ENCODE assay signal across 14 cellular contexts in genomic region chr20:64100946-64101688, GRCh38. TPM values are rescaled to one million over a fixed set of nuclear protein-coding genes. Genes with fewer than 3 reads are reported as not detected.
DNase-seq lines count a peak whose midpoint lies in the region; ATAC-seq and TF ChIP-seq lines count a peak whose summit lies in the region.
"Had no signal": no experiment of that assay in that cellular context is flagged by ENCODE, and none has a peak within 500 bp of the region (broad histone marks: within the 10 kb centered on the region; RNA-seq: fewer than 3 reads in every experiment).

No MANE protein-coding gene starts in this region.

- H3K9me3 Mint-ChIP-seq in activated naive CD4-positive, alpha-beta T cell treated with anti-CD3 and anti-CD28 coated beads for 36 hours = peaks cover 2% of the 10 kb centered on the region
- H3K9me3 Mint-ChIP-seq in IgD-negative memory B cell = peaks cover 0 to 2% (median 0%) of the 10 kb centered on the region in 3 donors
- peaks cover 5% of the 10 kb centered on the region for H3K9me3 Mint-ChIP-seq in glutamatergic neuron (ENCODE audit: unreplicated experiment)
- H3K9me3 Mint-ChIP-seq in stimulated activated naive B cell treated with anti-CD40 and anti-IgM and Interleukin-4, amounts not matched to agents 10 μg/mL and 1 μg/mL and 100 μg/mL, for 72 hours = peaks cover 2 to 5% of the 10 kb centered on the region in 2 donors

- no peak for ATAC-seq in stimulated activated naive B cell treated with anti-CD40 and anti-IgM and Interleukin-4, amounts not matched to agents 10 μg/mL and 1 μg/mL and 100 μg/mL, for 72 hours (replicated peaks)
- no peak for ATAC-seq in GM18873 (IDR thresholded peaks at IDR 0.05; ENCODE audit: low FRiP score, unreplicated experiment)

- intact Hi-C loops in activated naive CD4-positive, alpha-beta T cell treated with anti-CD3 and anti-CD28 coated beads for 36 hours (cut with micrococcal nuclease) = no loop called here

- H3K27me3 Mint-ChIP-seq in activated naive CD4-positive, alpha-beta T cell treated with anti-CD3 and anti-CD28 coated beads for 36 hours (ENCODE audit: low read depth) = peaks cover 16% of the 10 kb centered on the region
- H3K27me3 Mint-ChIP-seq in IgD-negative memory B cell (peaks cover 3% of the 10 kb centered on the region), glutamatergic neuron (ENCODE audit: unreplicated experiment) (peaks cover 20% of the 10 kb centered on the region)
- H3K27me3 Mint-ChIP-seq in stimulated activated naive B cell treated with anti-CD40 and anti-IgM and Interleukin-4, amounts not matched to agents 10 μg/mL and 1 μg/mL and 100 μg/mL, for 72 hours = peaks cover 17 to 32% of the 10 kb centered on the region in 2 donors

- no peak overlapping the region for H3K27ac Mint-ChIP-seq in activated naive CD4-positive, alpha-beta T cell treated with anti-CD3 and anti-CD28 coated beads for 36 hours
- H3K27ac Mint-ChIP-seq in IgD-negative memory B cell (peak overlapping the region; percentile 84 to 97 (median 93)), glutamatergic neuron (ENCODE audit: unreplicated experiment) (no peak overlapping the region)
- H3K27ac Mint-ChIP-seq in stimulated activated naive B cell treated with anti-CD40 and anti-IgM and Interleukin-4, amounts not matched to agents 10 μg/mL and 1 μg/mL and 100 μg/mL, for 72 hours = peak overlapping the region; percentile 70
- H3K27ac Mint-ChIP-seq: activated CD4-positive, alpha-beta T cell treated with anti-CD3 and anti-CD28 coated beads, Interleukin-2, amount 10 ng/mL, durations not matched to agents 7 days and 5 days had no signal

- peaks cover 12% of the 10 kb centered on the region for H3K4me1 Mint-ChIP-seq in activated naive CD4-positive, alpha-beta T cell treated with anti-CD3 and anti-CD28 coated beads for 36 hours (ENCODE audit: low read depth)
- H3K4me1 Mint-ChIP-seq in IgD-negative memory B cell (peaks cover 8 to 27% (median 24%) of the 10 kb centered on the region in 3 donors), glutamatergic neuron (ENCODE audit: low read depth, unreplicated experiment) (peaks cover 3% of the 10 kb centered on the region)
- H3K4me1 Mint-ChIP-seq in stimulated activated naive B cell treated with anti-CD40 and anti-IgM and Interleukin-4, amounts not matched to agents 10 μg/mL and 1 μg/mL and 100 μg/mL, for 72 hours = peaks cover 18 to 31% of the 10 kb centered on the region in 2 donors

- peaks cover 2% of the 10 kb centered on the region for H3K36me3 Mint-ChIP-seq in activated naive CD4-positive, alpha-beta T cell treated with anti-CD3 and anti-CD28 coated beads for 36 hours (ENCODE audit: low read depth)
- H3K36me3 Mint-ChIP-seq in IgD-negative memory B cell (peaks cover 3% of the 10 kb centered on the region), glutamatergic neuron (ENCODE audit: unreplicated experiment) (peaks cover 5% of the 10 kb centered on the region)
- peaks cover 7% of the 10 kb centered on the region in 2 donors for H3K36me3 Mint-ChIP-seq in stimulated activated naive B cell treated with anti-CD40 and anti-IgM and Interleukin-4, amounts not matched to agents 10 μg/mL and 1 μg/mL and 100 μg/mL, for 72 hours

- peak; percentile 1 for DNase-seq in activated naive CD4-positive, alpha-beta T cell treated with anti-CD3 and anti-CD28 coated beads for 36 hours
- DNase-seq in activated naive CD4-positive, alpha-beta T cell (lab: John Stamatoyannopoulos, UW) = no peak
- DNase-seq in glutamatergic neuron (peak; percentile 2), DMS153 (lab: John Stamatoyannopoulos, UW) (no peak), hypothalamus (lab: John Stamatoyannopoulos, UW) (no peak)
- DNase-seq in stimulated activated naive B cell treated with anti-CD40 and anti-IgM and Interleukin-4, amounts not matched to agents 10 μg/mL and 1 μg/mL and 100 μg/mL, for 72 hours = no peak

- H3K4me3 Mint-ChIP-seq in activated naive CD4-positive, alpha-beta T cell treated with anti-CD3 and anti-CD28 coated beads for 36 hours = no peak overlapping the region
- H3K4me3 Mint-ChIP-seq in IgD-negative memory B cell = peak overlapping the region; percentile 30 to 90 (median 74)
- peak overlapping the region; percentile 67 for H3K4me3 Mint-ChIP-seq in glutamatergic neuron (ENCODE audit: unreplicated experiment)
- H3K4me3 Mint-ChIP-seq in stimulated activated naive B cell treated with anti-CD40 and anti-IgM and Interleukin-4, amounts not matched to agents 10 μg/mL and 1 μg/mL and 100 μg/mL, for 72 hours = peak overlapping the region; percentile 56 to 67
- H3K4me3 Mint-ChIP-seq: activated CD4-positive, alpha-beta T cell treated with anti-CD3 and anti-CD28 coated beads, Interleukin-2, amount 10 ng/mL, durations not matched to agents 7 days and 5 days had no signal

- no peak for TF ChIP-seq CTCF in glutamatergic neuron (IDR thresholded peaks at IDR 0.05; ENCODE audit: partially characterized antibody, unreplicated experiment)

- CTCF ChIA-PET in activated naive CD4-positive, alpha-beta T cell treated with anti-CD3 and anti-CD28 coated beads for 36 hours (lab: Charles Lee) = interaction anchor here (0.7 to 2.0 kb wide), 5 partner anchors 15 to 228 kb away, joined by 3 to 7 read pairs (median 3); partner anchors contain the start of gene LKAAEAR1

RNA-seq across cellular contexts. Expression of gene NPBWR2, which starts 6.2 kb away (rescaled TPM):
- not detected for total RNA-seq in activated naive CD4-positive, alpha-beta T cell treated with anti-CD3 and anti-CD28 coated beads for 36 hours
- not detected for polyA plus RNA-seq in IgD-negative memory B cell
- total RNA-seq in glutamatergic neuron (ENCODE audit: unreplicated experiment) = not detected
- total RNA-seq: activated CD4-positive, alpha-beta T cell treated with anti-CD3 and anti-CD28 coated beads, Interleukin-2, amount 10 ng/mL, durations not matched to agents 7 days and 5 days; liver; sciatic nerve; T-helper 2 cell treated with Interferon-gamma antibody and Interleukin-4, amounts not matched to agents 100 ng/mL and 5 ng/mL, for 36 hours; tibial nerve had no signal
- polyA plus RNA-seq: liver, neural cell had no signal

RNA-seq across cellular contexts. Expression of gene LKAAEAR1, which starts 16.9 kb away (rescaled TPM):
- total RNA-seq in activated naive CD4-positive, alpha-beta T cell treated with anti-CD3 and anti-CD28 coated beads for 36 hours = under 1 TPM; 0.33 to 0.62 TPM
- 0.83 TPM for polyA plus RNA-seq in IgD-negative memory B cell
- not detected for total RNA-seq in glutamatergic neuron (ENCODE audit: unreplicated experiment)
- total RNA-seq: liver, sciatic nerve had no signal

RNA-seq across cellular contexts. Expression of gene OPRL1, which starts 21.2 kb away (rescaled TPM):
- under 1 TPM; 0.45 to 0.47 TPM for total RNA-seq in activated naive CD4-positive, alpha-beta T cell treated with anti-CD3 and anti-CD28 coated beads for 36 hours
- polyA plus RNA-seq in IgD-negative memory B cell = 3.7 TPM
- total RNA-seq in glutamatergic neuron (ENCODE audit: unreplicated experiment) = 2.9 TPM

RNA-seq across cellular contexts. Expression of gene RGS19, which starts 21.8 kb away (rescaled TPM):
- total RNA-seq in activated naive CD4-positive, alpha-beta T cell treated with anti-CD3 and anti-CD28 coated beads for 36 hours = 10 to 100 TPM; 20.6 to 23.5 TPM
- polyA plus RNA-seq in IgD-negative memory B cell = 202 TPM
- 4.4 TPM for total RNA-seq in glutamatergic neuron (ENCODE audit: unreplicated experiment)

RNA-seq across cellular contexts. Expression of gene TCEA2, which starts 38.1 kb away (rescaled TPM):
- total RNA-seq in activated naive CD4-positive, alpha-beta T cell treated with anti-CD3 and anti-CD28 coated beads for 36 hours = 10 to 100 TPM; 16.7 to 18.2 TPM
- 41.3 TPM for polyA plus RNA-seq in IgD-negative memory B cell
- 102 TPM for total RNA-seq in glutamatergic neuron (ENCODE audit: unreplicated experiment)

Comparison
In these comparisons a context has a peak if more than half of its experiments do, and no peak if none do; other contexts are left out.
1. DNase-seq: peak in activated naive CD4-positive, alpha-beta T cell treated with anti-CD3 and anti-CD28 coated beads for 36 hours (single experiment) and glutamatergic neuron (single experiment); none in activated naive CD4-positive, alpha-beta T cell (0 of 4), stimulated activated naive B cell treated with anti-CD40 and anti-IgM and Interleukin-4, amounts not matched to agents 10 μg/mL and 1 μg/mL and 100 μg/mL, for 72 hours (single experiment), DMS153 (single experiment) and hypothalamus (0 of 51).
2. H3K27ac Mint-ChIP-seq: peak in IgD-negative memory B cell (3 of 3) and stimulated activated naive B cell treated with anti-CD40 and anti-IgM and Interleukin-4, amounts not matched to agents 10 μg/mL and 1 μg/mL and 100 μg/mL, for 72 hours (single experiment); none in activated naive CD4-positive, alpha-beta T cell treated with anti-CD3 and anti-CD28 coated beads for 36 hours (single experiment) and glutamatergic neuron (single experiment).